26 cellular contexts compared by ENCODE assay signal in genomic region chr20:47753571-47754120, GRCh38.
"Had no signal": no experiment of that assay in that cellular context is flagged by ENCODE, and none has a peak within 500 bp of the region (broad histone marks: within the 10 kb centered on the region; RNA-seq: fewer than 3 reads in every experiment).

No MANE protein-coding gene starts in this region.

- H3K27ac ChIP-seq: brain microvascular endothelial cell, cardiac muscle cell, KMS-11, SK-N-MC, VCaP had no signal

- DNase-seq: activated CD4-positive, alpha-beta memory T cell treated with anti-CD3 and anti-CD28 coated beads, Interleukin-2, amount 10 ng/mL, durations not matched to agents 7 days and 5 days; activated CD4-positive, alpha-beta T cell treated with anti-CD3 and anti-CD28 coated beads for 36 hours; activated CD4-positive, alpha-beta T cell treated with anti-CD3 and anti-CD28 coated beads, Interleukin-2, amount 50 U/mL, for 1 hour; activated gamma-delta T cell; activated naive CD4-positive, alpha-beta T cell treated with anti-CD3 and anti-CD28 coated beads for 36 hours; activated T-cell treated with anti-CD3 and anti-CD28 coated beads for 4 hours; activated T-cell treated with anti-CD3 and anti-CD28 coated beads, Interleukin-2, amount 50 U/mL, for 48 hours; brain microvascular endothelial cell; MG63; MV-4-11; NCI-H1092 treated with DMSO at 0.1 percent for 48 hours; NCI-H1436; NCI-H187; NCI-H2081; NCI-H345; NCI-H510A; NCI-H526 treated with DMSO at 0.1 percent for 48 hours; SHP77 treated with DMSO at 0.1 percent for 48 hours; T-cell; T-helper 2 cell; T1000 had no signal

- H3K36me3 ChIP-seq: brain microvascular endothelial cell, cardiac muscle cell, MG63 had no signal

- H3K9me3 ChIP-seq: MG63 had no signal

- ATAC-seq: activated CD4-positive, alpha-beta T cell treated with anti-CD3 and anti-CD28 coated beads for 36 hours; activated T-helper 17 cell treated with anti-CD3 and anti-CD28 coated beads, Interleukin-2, amount 50 U/mL, for 72 hours; T-cell had no signal

- H3K27me3 ChIP-seq: cardiac muscle cell had no signal

- H3K4me3 ChIP-seq: cardiac muscle cell, MG63, SK-N-MC had no signal
